ENCODE assay signal across 9 cellular contexts in the genomic region with DNA sequence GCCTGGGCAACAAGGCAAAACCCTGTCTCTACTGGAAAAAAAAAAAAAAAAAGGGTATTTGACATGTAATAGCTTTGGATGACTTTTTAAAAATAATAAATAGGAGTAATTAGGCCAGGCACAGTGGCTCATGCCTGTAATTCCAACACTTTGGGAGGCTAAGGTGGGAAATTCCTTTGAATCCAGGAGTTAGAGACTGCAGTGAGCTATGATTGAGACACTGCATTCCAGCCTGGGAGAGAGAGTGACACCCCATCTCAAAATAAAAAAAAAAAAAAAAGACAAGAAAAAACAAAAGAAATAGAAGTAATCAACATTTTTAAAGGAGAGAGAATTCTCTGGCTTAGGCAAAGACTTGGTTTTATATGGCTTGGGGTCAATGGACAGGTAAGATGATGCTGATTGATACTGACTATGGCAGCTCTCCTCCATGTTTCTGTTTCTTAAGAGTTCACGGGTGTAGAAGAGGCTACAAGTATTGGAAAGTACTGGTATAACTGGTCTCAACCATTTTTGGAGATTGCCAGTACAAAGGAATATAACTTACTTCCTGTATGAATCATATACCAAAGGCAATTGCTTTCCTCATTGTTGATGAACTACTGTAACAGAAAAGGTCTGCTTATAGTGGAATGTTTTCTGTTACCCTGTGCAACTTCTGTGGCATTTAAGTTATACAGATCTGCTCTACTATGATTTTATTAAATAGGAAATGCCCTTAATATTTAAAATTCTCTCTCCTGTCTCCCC. TPM values are rescaled to one million over a fixed set of nuclear protein-coding genes. Genes with fewer than 3 reads are reported as not detected.
DNase-seq lines count a peak whose midpoint lies in the region; ATAC-seq, FAIRE-seq and TF ChIP-seq lines count a peak whose summit lies in the region.
"Had no signal": no experiment of that assay in that cellular context is flagged by ENCODE, and none has a peak within 500 bp of the region (broad histone marks: within the 10 kb centered on the region; RNA-seq: fewer than 3 reads in every experiment).

No MANE protein-coding gene starts in this region.

- FAIRE-seq in astrocyte (lab: Jason Lieb, UNC), result no peak

- H4K8ac ChIP-seq in mesenchymal stem cell (ENCODE audit: low read length), result no peak overlapping the region

- H2AFZ ChIP-seq in astrocyte (ENCODE audit: low read depth, low read length), result no peak overlapping the region
- no peak overlapping the region for H2AFZ ChIP-seq in mesenchymal stem cell (ENCODE audit: low read depth, low read length)

- peaks cover 55% of the 10 kb centered on the region for H3K4me1 Mint-ChIP-seq in CD4-positive, alpha-beta T cell (ENCODE audit: low read depth)
- H3K4me1 Mint-ChIP-seq in astrocyte (ENCODE audit: low read depth, unreplicated experiment), result peaks cover 17% of the 10 kb centered on the region

- TF ChIP-seq CTCF in CD4-positive, alpha-beta T cell (IDR thresholded peaks at IDR 0.05), result no peak
- no peak for TF ChIP-seq CTCF in astrocyte (IDR thresholded peaks at IDR 0.05; ENCODE audit: insufficient read depth, low read depth, low read length)
- no peak for TF ChIP-seq CTCF in tibial nerve (IDR thresholded peaks at IDR 0.05)

- H3K27ac Mint-ChIP-seq in CD4-positive, alpha-beta T cell, result no peak overlapping the region
- peak overlapping the region; percentile 86 for H3K27ac Mint-ChIP-seq in astrocyte (ENCODE audit: unreplicated experiment)

- H3K4me2 ChIP-seq in astrocyte (ENCODE audit: low read length) (peak overlapping the region; percentile 12), mesenchymal stem cell (ENCODE audit: low read length, poor library complexity, severe bottlenecking) (no peak overlapping the region)

- H3K14ac ChIP-seq in mesenchymal stem cell (ENCODE audit: low read length in 2 of 2), result no peak overlapping the region

- CTCF ChIA-PET in CD4-positive, alpha-beta T cell (lab: Charles Lee), result interaction anchor here (0.8 to 4.3 kb wide), 2 partner anchors 10 to 46 kb away, joined by 3 to 32 read pairs; partner anchors contain the start of gene MAP3K5

- H3K4me3 ChIP-seq in astrocyte (ENCODE audit: insufficient read depth, low read depth, low read length), result no peak overlapping the region
- no peak overlapping the region for H3K4me3 ChIP-seq in mesenchymal stem cell (ENCODE audit: insufficient read depth in 1 of 2, low read depth in 1 of 2, low read length in 2 of 2)
- no peak overlapping the region for H3K4me3 ChIP-seq in tibial nerve

- H3K36me3 ChIP-seq in astrocyte (ENCODE audit: insufficient read depth, low read length), result no peaks in the 10 kb centered on the region
- no peaks in the 10 kb centered on the region for H3K36me3 ChIP-seq in mesenchymal stem cell (ENCODE audit: control insufficient read depth in 1 of 2, insufficient read depth in 2 of 2, low read depth in 1 of 2, low read length in 2 of 2)
- no peaks in the 10 kb centered on the region for H3K36me3 ChIP-seq in tibial nerve

- H3K9ac ChIP-seq in astrocyte (ENCODE audit: low read length), result no peak overlapping the region
- H3K9ac ChIP-seq in mesenchymal stem cell (ENCODE audit: low read length), result no peak overlapping the region

- no peak for TF ChIP-seq EP300 in tibial nerve (IDR thresholded peaks at IDR 0.05)

- H3K79me2 ChIP-seq in astrocyte (ENCODE audit: insufficient read depth, low read length), result peaks cover 51% of the 10 kb centered on the region

- H3K9me3 Mint-ChIP-seq in CD4-positive, alpha-beta T cell, result no peaks in the 10 kb centered on the region
- H3K9me3 Mint-ChIP-seq in astrocyte (ENCODE audit: unreplicated experiment), result no peaks in the 10 kb centered on the region

- H3K4ac ChIP-seq in mesenchymal stem cell (ENCODE audit: low read depth in 1 of 2, low read length in 2 of 2), result no peak overlapping the region

- peak overlapping the region in 1 of 2 experiments; percentile 57 for H3K18ac ChIP-seq in mesenchymal stem cell (ENCODE audit: low read depth in 1 of 2, low read length in 2 of 2)

- H3K36me3 Mint-ChIP-seq in CD4-positive, alpha-beta T cell (ENCODE audit: low read depth), result peaks cover 5% of the 10 kb centered on the region
- H3K36me3 Mint-ChIP-seq in astrocyte (ENCODE audit: low read depth, unreplicated experiment), result no peaks in the 10 kb centered on the region

- no peaks in the 10 kb centered on the region for H3K9me3 ChIP-seq in CD4-positive, alpha-beta T cell (ENCODE audit: control insufficient read depth, low read length)
- H3K9me3 ChIP-seq in astrocyte (ENCODE audit: insufficient read depth, low read depth, low read length), result no peaks in the 10 kb centered on the region
- no peaks in the 10 kb centered on the region for H3K9me3 ChIP-seq in mesenchymal stem cell (ENCODE audit: control insufficient read depth, low read length)
- H3K9me3 ChIP-seq in tibial nerve, result no peaks in the 10 kb centered on the region

- ATAC-seq in CD4-positive, alpha-beta T cell (ENCODE audit: poor library complexity), result peak; percentile 54

- H4K20me1 ChIP-seq in astrocyte (ENCODE audit: insufficient read depth, low read length), result no peaks in the 10 kb centered on the region

- H3K4me3 Mint-ChIP-seq in CD4-positive, alpha-beta T cell, result peak overlapping the region; percentile 9
- no peak overlapping the region for H3K4me3 Mint-ChIP-seq in astrocyte (ENCODE audit: unreplicated experiment)

- peaks cover 10% of the 10 kb centered on the region for H3K4me1 ChIP-seq in astrocyte (ENCODE audit: insufficient read depth, low read length)
- H3K4me1 ChIP-seq in mesenchymal stem cell (ENCODE audit: control insufficient read depth, insufficient read depth, low read depth, low read length), result peaks cover 8% of the 10 kb centered on the region
- H3K4me1 ChIP-seq in tibial nerve, result peaks cover 0 to 38% (median 17%) of the 10 kb centered on the region in 4 donors

- no peaks in the 10 kb centered on the region for H3K27me3 ChIP-seq in CD4-positive, alpha-beta T cell (ENCODE audit: control insufficient read depth, insufficient read depth, low read length)
- H3K27me3 ChIP-seq in astrocyte (ENCODE audit: insufficient read depth, low read length), result no peaks in the 10 kb centered on the region
- no peaks in the 10 kb centered on the region for H3K27me3 ChIP-seq in mesenchymal stem cell (ENCODE audit: control insufficient read depth in 1 of 2, insufficient read depth in 1 of 2, low read length in 2 of 2)
- no peaks in the 10 kb centered on the region for H3K27me3 ChIP-seq in tibial nerve

- TF ChIP-seq POLR2A in tibial nerve (IDR thresholded peaks at IDR 0.05), result no peak

- no peak overlapping the region for H3K23ac ChIP-seq in mesenchymal stem cell (ENCODE audit: low read length in 2 of 2)

- peaks cover 24% of the 10 kb centered on the region for H3K79me1 ChIP-seq in mesenchymal stem cell (replicated peaks; ENCODE audit: low read length, poor library complexity, severe bottlenecking)

- H3K27ac ChIP-seq in CD4-positive, alpha-beta T cell (ENCODE audit: low read depth, low read length), result no peak overlapping the region
- peak overlapping the region; percentile 3 for H3K27ac ChIP-seq in astrocyte (ENCODE audit: low read depth, low read length)
- H3K27ac ChIP-seq in mesenchymal stem cell (ENCODE audit: low read length, poor library complexity, severe bottlenecking), result peak overlapping the region; percentile 56
- H3K27ac ChIP-seq in tibial nerve, result peak overlapping the region in 1 of 4 donors; percentile 23

- no peak for DNase-seq in CD4-positive, alpha-beta T cell
- DNase-seq in M059J (ENCODE audit: low read depth) (peak; percentile 63), astrocyte (ENCODE audit: low read depth) (peak; percentile 64), mesenchymal stem cell (peak; percentile 45), tibial nerve (ENCODE audit: low spot score in 2 of 2) (no peak), UCSD-AML1 (lab: John Stamatoyannopoulos, UW; ENCODE audit: unreplicated experiment) (no peak), HUDEP-2 (lab: John Stamatoyannopoulos, UW; ENCODE audit: unreplicated experiment in 76 of 76) (no peak), epidermal melanocyte (ENCODE audit: insufficient read length, low spot score) (no peak)
- DNase-seq: stimulated activated CD8-positive, alpha-beta memory T cell treated with anti-CD3 and anti-CD28 coated beads, Interleukin-4, amount 100 ng/mL, for 48 hours had no signal

- H3K27me3 Mint-ChIP-seq in CD4-positive, alpha-beta T cell, result no peaks in the 10 kb centered on the region
- H3K27me3 Mint-ChIP-seq in astrocyte (ENCODE audit: low read depth, unreplicated experiment), result no peaks in the 10 kb centered on the region

- H2AK5ac ChIP-seq in mesenchymal stem cell (ENCODE audit: low read length, severe bottlenecking), result no peak overlapping the region

- no peak overlapping the region for H4K91ac ChIP-seq in mesenchymal stem cell (ENCODE audit: low read length)

- no peak overlapping the region for H2BK15ac ChIP-seq in mesenchymal stem cell (ENCODE audit: low read depth, poor library complexity, severe bottlenecking)

- intact Hi-C loops in CD4-positive, alpha-beta T cell (cut with DNase I, micrococcal nuclease), result no loop called here

- POLR2A ChIA-PET in CD4-positive, alpha-beta T cell (lab: Charles Lee), result interaction anchor here (0.6 to 2.2 kb wide), 2 partner anchors 10 to 38 kb away, joined by 3 to 6 read pairs; partner anchors contain the start of gene MAP3K5

- no peak overlapping the region for H2BK12ac ChIP-seq in mesenchymal stem cell (ENCODE audit: low read length in 2 of 2)

- no peak overlapping the region for H2BK5ac ChIP-seq in mesenchymal stem cell (ENCODE audit: low read depth, low read length, poor library complexity, severe bottlenecking)

- no peak overlapping the region for H2BK120ac ChIP-seq in mesenchymal stem cell (ENCODE audit: low read depth, low read length)

- 50% methylated on average over 1 of the region's 1 CpG for WGBS in mesenchymal stem cell
- WGBS in tibial nerve, 2 donors, result 76 to 82% methylated on average over 1 of the region's 1 CpG

RNA-seq across cellular contexts. Expression of gene MAP3K5, which starts 10.1 kb away (rescaled TPM):
- total RNA-seq in CD4-positive, alpha-beta T cell, result 10 to 100 TPM; 12.9 to 14.1 TPM
- total RNA-seq in M059J (2014; rRNA removed; shearing (Covaris generic)), result 9.0 and 14.0 TPM in 2 replicates
- total RNA-seq in astrocyte (1.7 TPM in 2 replicates), tibial nerve (10 to 100 TPM; 26.9 to 64.5 (median 34.0) TPM)
- 9.8 TPM for polyA plus RNA-seq in mesenchymal stem cell (2013, experiment 1 of 2)
- 10.1 TPM for polyA plus RNA-seq in mesenchymal stem cell (2013, experiment 2 of 2)

RNA-seq across cellular contexts. Expression of gene PEX7, which starts 40.2 kb away (rescaled TPM):
- total RNA-seq in CD4-positive, alpha-beta T cell, result 1 to 10 TPM; 2.0 to 3.4 TPM
- 13.9 and 23.1 TPM in 2 replicates for total RNA-seq in M059J (2014; rRNA removed; shearing (Covaris generic))
- 4.8 and 6.2 TPM in 2 replicates for total RNA-seq in astrocyte
- 6.2 TPM for polyA plus RNA-seq in mesenchymal stem cell (2013, experiment 1 of 2)
- 5.8 TPM for polyA plus RNA-seq in mesenchymal stem cell (2013, experiment 2 of 2)
- total RNA-seq in tibial nerve, result 10 to 100 TPM in 1 of 4 donors, 1 to 10 TPM in 3; 5.0 to 10.7 (median 8.8) TPM

Comparison
In these comparisons a context has a peak if more than half of its experiments do, and no peak if none do; other contexts are left out.
1. DNase-seq: peak in M059J (single experiment), astrocyte (single experiment) and mesenchymal stem cell (single experiment); none in CD4-positive, alpha-beta T cell (0 of 10), tibial nerve (0 of 2), UCSD-AML1 (single experiment), HUDEP-2 (0 of 76) and epidermal melanocyte (single experiment).